In genomic region chr18:9788860-9789259, GRCh38 we compare ENCODE assay signal across 6 cellular contexts.
"Had no signal": no experiment of that assay in that cellular context is flagged by ENCODE, and none has a peak within 500 bp of the region (broad histone marks: within the 10 kb centered on the region; RNA-seq: fewer than 3 reads in every experiment).

No MANE protein-coding gene starts in this region.

- DNase-seq: IMR-90, KBM-7, KG1 had no signal

- ATAC-seq: HepG2 had no signal

- FAIRE-seq: HepG2, HTR-8/SVneo had no signal

- H3K27ac ChIP-seq: HL-60 had no signal
